Comparison of ENCODE assay signal across 21 cellular contexts in the genomic region with DNA sequence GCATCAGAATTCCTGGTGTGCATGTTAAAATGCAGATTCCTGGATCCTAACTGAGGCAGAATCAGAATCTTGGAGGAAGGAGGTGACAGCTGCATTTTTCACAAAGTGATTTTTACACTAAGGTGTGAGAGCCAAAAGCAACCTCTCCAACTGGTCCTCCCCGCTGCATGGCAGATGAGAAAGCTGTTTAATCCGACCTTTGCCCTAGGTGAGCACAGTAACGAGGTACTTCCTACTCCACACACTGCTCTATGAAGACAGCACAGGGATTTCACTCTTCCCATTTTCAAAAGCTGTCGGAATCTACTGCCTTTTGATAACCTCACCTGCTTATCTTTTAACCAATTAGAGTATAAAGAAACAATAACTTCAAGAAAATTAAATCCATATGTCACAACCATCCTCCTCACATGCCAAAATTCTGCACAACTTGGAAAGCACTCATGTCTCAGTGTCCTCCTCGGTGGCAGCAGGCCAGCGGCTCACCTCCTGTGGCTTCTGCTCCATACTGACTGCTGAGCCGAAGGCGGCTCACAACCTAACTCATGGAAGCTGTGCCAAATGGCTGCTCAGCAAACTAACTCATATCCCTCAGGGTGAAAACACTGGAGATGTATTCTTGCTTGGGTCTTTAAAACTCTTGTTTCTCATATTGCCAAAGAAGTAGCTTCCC. TPM values are rescaled to one million over a fixed set of nuclear protein-coding genes. Genes with fewer than 3 reads are reported as not detected.
DNase-seq lines count a peak whose midpoint lies in the region; ATAC-seq and TF ChIP-seq lines count a peak whose summit lies in the region.
"Had no signal": no experiment of that assay in that cellular context is flagged by ENCODE, and none has a peak within 500 bp of the region (broad histone marks: within the 10 kb centered on the region; RNA-seq: fewer than 3 reads in every experiment).

No MANE protein-coding gene starts in this region.

- no peaks in the 10 kb centered on the region for H3K9me3 ChIP-seq in left lung

- in situ Hi-C loops in astrocyte of the spinal cord (cut with HindIII; ENCODE audit: low sequenced_read_pairs), result no loop called here

- no peak for DNase-seq in GM23338 (ENCODE audit: low spot score)
- DNase-seq in astrocyte of the spinal cord (ENCODE audit: low read depth, low spot score), result peak; percentile 54
- no peak for DNase-seq in mesothelial cell of epicardium (ENCODE audit: low spot score in 2 of 2, unreplicated experiment in 2 of 2)
- no peak for DNase-seq in left lung
- no peak for DNase-seq in NCI-H1930 (lab: John Stamatoyannopoulos, UW)
- DNase-seq in lower leg skin (ENCODE audit: low spot score in 2 of 2), result no peak
- DNase-seq: activated CD4-positive, alpha-beta memory T cell treated with anti-CD3 and anti-CD28 coated beads for 36 hours; activated naive CD8-positive, alpha-beta T cell treated with anti-CD3 and anti-CD28 coated beads, Interleukin-2, amount 10 ng/mL, durations not matched to agents 7 days and 5 days; activated T-cell treated with anti-CD3 and anti-CD28 coated beads for 4 hours; COR-L47; dorsolateral prefrontal cortex; KG1; NCI-H2081; NCI-H524; stimulated activated CD4-positive, alpha-beta T cell treated with anti-CD3 and anti-CD28 coated beads, Interleukin-15, amount 100 ng/mL, for 24 hours; T-helper 2 cell; WERI-Rb-1 had no signal

- H3K4me1 ChIP-seq in GM23338 (ENCODE audit: insufficient read depth) (peaks cover 16% of the 10 kb centered on the region), left lung (peaks cover 8 to 25% of the 10 kb centered on the region in 2 donors)

- H3K27ac Mint-ChIP-seq in GM23338 (peak overlapping the region; percentile 83; the same call in 1 of the 2 replicates), mesothelial cell of epicardium (peak overlapping the region; percentile 10)
- H3K27ac Mint-ChIP-seq: activated CD4-positive, alpha-beta memory T cell treated with anti-CD3 and anti-CD28 coated beads for 36 hours; activated naive CD8-positive, alpha-beta T cell treated with anti-CD3 and anti-CD28 coated beads, Interleukin-2, amount 10 ng/mL, durations not matched to agents 7 days and 5 days had no signal

- peak overlapping the region; percentile 12; the same call in 1 of the 2 replicates for H3K27ac ChIP-seq in C4-2B
- no peak overlapping the region; the same call in 1 of the 2 replicates for H3K27ac ChIP-seq in GM23338 (ENCODE audit: low read depth)
- no peak overlapping the region for H3K27ac ChIP-seq in left lung
- H3K27ac ChIP-seq: dorsolateral prefrontal cortex, WERI-Rb-1 had no signal

- H3K9me2 ChIP-seq in GM23338 (ENCODE audit: insufficient read depth), result no peaks in the 10 kb centered on the region

- H3F3A ChIP-seq in GM23338 (replicated peaks; ENCODE audit: low read depth), result peaks cover 11% of the 10 kb centered on the region; the same call in 1 of the 2 replicates

- H3K4me3 Mint-ChIP-seq in GM23338, result no peak overlapping the region
- peak overlapping the region; percentile 1 for H3K4me3 Mint-ChIP-seq in mesothelial cell of epicardium
- H3K4me3 Mint-ChIP-seq: activated CD4-positive, alpha-beta memory T cell treated with anti-CD3 and anti-CD28 coated beads for 36 hours; activated naive CD8-positive, alpha-beta T cell treated with anti-CD3 and anti-CD28 coated beads, Interleukin-2, amount 10 ng/mL, durations not matched to agents 7 days and 5 days had no signal

- H3K4me3 ChIP-seq in GM23338 (no peak overlapping the region), astrocyte of the spinal cord (ENCODE audit: low read depth, low read length) (no peak overlapping the region), left lung (no peak overlapping the region), lower leg skin (ENCODE audit: low read depth, poor library complexity, severe bottlenecking) (no peak overlapping the region)
- H3K4me3 ChIP-seq: dorsolateral prefrontal cortex had no signal

- H3K4me1 Mint-ChIP-seq in GM23338 (peaks cover 22% of the 10 kb centered on the region), mesothelial cell of epicardium (peaks cover 41% of the 10 kb centered on the region)

- H3K79me2 ChIP-seq in GM23338 (replicated peaks; ENCODE audit: insufficient read depth), result peaks cover 30% of the 10 kb centered on the region

- H2AFZ ChIP-seq in GM23338, result no peak overlapping the region

- H4K20me1 ChIP-seq in GM23338 (replicated peaks; ENCODE audit: insufficient read depth), result peaks cover 3% of the 10 kb centered on the region; the same call in 1 of the 2 replicates

- no peak overlapping the region for H3K4me2 ChIP-seq in GM23338

- no peak for TF ChIP-seq POLR2A in lower leg skin (IDR thresholded peaks at IDR 0.05)

- H3K36me3 ChIP-seq in GM23338 (ENCODE audit: insufficient read depth) (no peaks in the 10 kb centered on the region), left lung (peaks cover 0 to 14% of the 10 kb centered on the region in 2 donors)

- intact Hi-C loops in left lung (cut with DNase I), result loop anchor here in 1 of 2 donors (10.0 kb wide), 1 partner anchor 265 kb away; a partner anchor contains a TSS
- intact Hi-C loops in lower leg skin (cut with DNase I; ENCODE audit: low total_unique reads), result no loop called here

- TF ChIP-seq CTCF in C4-2B (conservative IDR thresholded peaks at IDR 0.05) (no peak), GM23338 (conservative IDR thresholded peaks at IDR 0.05; ENCODE audit: low read depth in 2 of 2) (no peak), astrocyte of the spinal cord (IDR thresholded peaks at IDR 0.05; ENCODE audit: low read depth, low read length) (no peak), mesothelial cell of epicardium (IDR thresholded peaks at IDR 0.05; ENCODE audit: unreplicated experiment) (no peak), left lung (IDR thresholded peaks at IDR 0.05) (no peak), lower leg skin (IDR thresholded peaks at IDR 0.05) (no peak)

- no peaks in the 10 kb centered on the region for H3K27me3 ChIP-seq in GM23338 (ENCODE audit: insufficient read depth)
- H3K27me3 ChIP-seq in left lung, result no peaks in the 10 kb centered on the region
- H3K27me3 ChIP-seq: dorsolateral prefrontal cortex had no signal

- peaks cover 10% of the 10 kb centered on the region for H3K27me3 Mint-ChIP-seq in GM23338 (ENCODE audit: insufficient read depth, low read depth, poor library complexity)
- no peaks in the 10 kb centered on the region for H3K27me3 Mint-ChIP-seq in mesothelial cell of epicardium (ENCODE audit: low read depth)
- H3K27me3 Mint-ChIP-seq: activated CD4-positive, alpha-beta memory T cell treated with anti-CD3 and anti-CD28 coated beads for 36 hours; activated naive CD8-positive, alpha-beta T cell treated with anti-CD3 and anti-CD28 coated beads, Interleukin-2, amount 10 ng/mL, durations not matched to agents 7 days and 5 days had no signal

- H3K9me3 Mint-ChIP-seq in GM23338, result no peaks in the 10 kb centered on the region; the same call in 2 of the 3 replicates
- no peaks in the 10 kb centered on the region for H3K9me3 Mint-ChIP-seq in mesothelial cell of epicardium
- H3K9me3 Mint-ChIP-seq: activated CD4-positive, alpha-beta memory T cell treated with anti-CD3 and anti-CD28 coated beads for 36 hours; activated naive CD8-positive, alpha-beta T cell treated with anti-CD3 and anti-CD28 coated beads, Interleukin-2, amount 10 ng/mL, durations not matched to agents 7 days and 5 days had no signal

- ATAC-seq in GM23338, result no peak
- ATAC-seq in left lung, result no peak
- no peak for ATAC-seq in HG03039 (IDR thresholded peaks at IDR 0.05; ENCODE audit: unreplicated experiment)
- ATAC-seq: esophagus mucosa, right cardiac atrium had no signal

- H3K36me3 Mint-ChIP-seq in GM23338 (ENCODE audit: low read depth) (peaks cover 37% of the 10 kb centered on the region), mesothelial cell of epicardium (peaks cover 30% of the 10 kb centered on the region)

- 56 to 63% methylated on average over 8 of the region's 8 CpGs for WGBS in lower leg skin, 2 donors

TF ChIP-seq in GM23338, 12 proteins besides CTCF, POLR2A, EP300 and RAD21 (continues in another document):
- no peak for TF ChIP-seq JUNB (IDR thresholded peaks at IDR 0.05; ENCODE audit: unreplicated experiment)
- TF ChIP-seq, protein P1, sequence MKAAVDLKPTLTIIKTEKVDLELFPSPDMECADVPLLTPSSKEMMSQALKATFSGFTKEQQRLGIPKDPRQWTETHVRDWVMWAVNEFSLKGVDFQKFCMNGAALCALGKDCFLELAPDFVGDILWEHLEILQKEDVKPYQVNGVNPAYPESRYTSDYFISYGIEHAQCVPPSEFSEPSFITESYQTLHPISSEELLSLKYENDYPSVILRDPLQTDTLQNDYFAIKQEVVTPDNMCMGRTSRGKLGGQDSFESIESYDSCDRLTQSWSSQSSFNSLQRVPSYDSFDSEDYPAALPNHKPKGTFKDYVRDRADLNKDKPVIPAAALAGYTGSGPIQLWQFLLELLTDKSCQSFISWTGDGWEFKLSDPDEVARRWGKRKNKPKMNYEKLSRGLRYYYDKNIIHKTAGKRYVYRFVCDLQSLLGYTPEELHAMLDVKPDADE (IDR thresholded peaks at IDR 0.05), result no peak

RNA-seq across cellular contexts. Expression of a gene that starts 3.6 kb away (rescaled TPM):
- 30.5 and 42.3 TPM in 2 replicates for total RNA-seq in GM23338 (2014; rRNA removed; shearing (Covaris generic))
- 35.4 and 36.0 TPM in 2 replicates for polyA plus RNA-seq in GM23338 (2016; fragmentation: Nextera tagmentation; extraction: Ambion mirVana)
- 36.7 to 38.2 TPM (median 37.3 TPM) in 3 replicates for total RNA-seq in mesothelial cell of epicardium
- 10 to 100 TPM; 15.9 to 28.6 TPM for total RNA-seq in left lung
- total RNA-seq in lower leg skin, result 10 to 100 TPM; 10.8 to 24.2 (median 19.9) TPM

RNA-seq across cellular contexts. Expression of a gene that starts 30.2 kb away (rescaled TPM):
- 20.9 and 30.8 TPM in 2 replicates for total RNA-seq in GM23338 (2014; rRNA removed; shearing (Covaris generic))
- 55.9 and 70.7 TPM in 2 replicates for polyA plus RNA-seq in GM23338 (2016; fragmentation: Nextera tagmentation; extraction: Ambion mirVana)
- 49.7 to 53.8 TPM (median 51.0 TPM) in 3 replicates for total RNA-seq in mesothelial cell of epicardium
- total RNA-seq in left lung, result 10 to 100 TPM; 28.2 to 58.4 TPM
- total RNA-seq in lower leg skin, result 10 to 100 TPM; 14.7 to 19.1 (median 17.4) TPM
